In genomic region chr14:31026395-31027096, GRCh38 we compare ENCODE assay signal across 1 cellular context.
A peak's percentile ranks its signal among the peaks of the same experiment; 100 is the strongest.
TF ChIP-seq lines count a peak whose summit lies in the region.

No MANE protein-coding gene starts in this region.

TF ChIP-seq in HepG2, 621 proteins besides CTCF, POLR2A, EP300 and RAD21 (continued from another document and continues in another):
- TF ChIP-seq, protein P1, sequence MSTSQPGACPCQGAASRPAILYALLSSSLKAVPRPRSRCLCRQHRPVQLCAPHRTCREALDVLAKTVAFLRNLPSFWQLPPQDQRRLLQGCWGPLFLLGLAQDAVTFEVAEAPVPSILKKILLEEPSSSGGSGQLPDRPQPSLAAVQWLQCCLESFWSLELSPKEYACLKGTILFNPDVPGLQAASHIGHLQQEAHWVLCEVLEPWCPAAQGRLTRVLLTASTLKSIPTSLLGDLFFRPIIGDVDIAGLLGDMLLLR (CRISPR knock-in tag; IDR thresholded peaks at IDR 0.05): 0 out of 2 replicates have a peak, but pooled peaks have one; percentile 10
- TF ChIP-seq HOXA7 (CRISPR knock-in tag; IDR thresholded peaks at IDR 0.05): no peak
- TF ChIP-seq ZNF556 (CRISPR knock-in tag; IDR thresholded peaks at IDR 0.05; ENCODE audit: borderline replicate concordance): no peak; the same call in 1 of the 2 replicates
- no peak for TF ChIP-seq ZNF432 (CRISPR knock-in tag; IDR thresholded peaks at IDR 0.05; ENCODE audit: borderline replicate concordance)
- TF ChIP-seq MBNL3 (CRISPR knock-in tag; conservative IDR thresholded peaks at IDR 0.05): no peak
- no peak for TF ChIP-seq LBX2 (CRISPR knock-in tag; IDR thresholded peaks at IDR 0.05; ENCODE audit: borderline replicate concordance)
- TF ChIP-seq ZNF614 (CRISPR knock-in tag; IDR thresholded peaks at IDR 0.05; ENCODE audit: borderline replicate concordance): peak; percentile 48; the same call in 1 of the 2 replicates
- TF ChIP-seq ATF1 (CRISPR knock-in tag; IDR thresholded peaks at IDR 0.05): no peak
- TF ChIP-seq FOXO1 (CRISPR knock-in tag; IDR thresholded peaks at IDR 0.05): no peak; the same call in 1 of the 2 replicates
- peak; percentile 0 to 6; a peak in 1 of 4 replicates for TF ChIP-seq MAFK (conservative IDR thresholded peaks at IDR 0.05 in 1 of 2, IDR thresholded peaks at IDR 0.05 in 1 of 2; ENCODE audit: low read length in 2 of 2)
- TF ChIP-seq SALL2 (CRISPR knock-in tag; IDR thresholded peaks at IDR 0.05): no peak
- peak; percentile 94 for TF ChIP-seq ZNF768 (CRISPR knock-in tag; IDR thresholded peaks at IDR 0.05)
- TF ChIP-seq RNF2 (conservative IDR thresholded peaks at IDR 0.05; ENCODE audit: low read depth): 0 out of 2 replicates have a peak, but pooled peaks have one; percentile 23
- no peak for TF ChIP-seq U2AF2 (IDR thresholded peaks at IDR 0.05; ENCODE audit: low read depth, low read length)
- TF ChIP-seq ZSCAN25 (CRISPR knock-in tag; IDR thresholded peaks at IDR 0.05): 0 out of 2 replicates have a peak, but pooled peaks have one; percentile 66
- TF ChIP-seq ATAD3A (CRISPR knock-in tag; IDR thresholded peaks at IDR 0.05): 0 out of 2 replicates have a peak, but pooled peaks have one; percentile 51
- peak; percentile 78 for TF ChIP-seq ZNF790 (CRISPR knock-in tag; IDR thresholded peaks at IDR 0.05; ENCODE audit: borderline replicate concordance)
- TF ChIP-seq ZNF205 (CRISPR knock-in tag; IDR thresholded peaks at IDR 0.05): peak; percentile 83; the same call in 1 of the 2 replicates
- peak; percentile 82; the same call in 1 of the 2 replicates for TF ChIP-seq ZNF350 (CRISPR knock-in tag; IDR thresholded peaks at IDR 0.05; ENCODE audit: borderline replicate concordance, low read depth)
- TF ChIP-seq, protein P2, sequence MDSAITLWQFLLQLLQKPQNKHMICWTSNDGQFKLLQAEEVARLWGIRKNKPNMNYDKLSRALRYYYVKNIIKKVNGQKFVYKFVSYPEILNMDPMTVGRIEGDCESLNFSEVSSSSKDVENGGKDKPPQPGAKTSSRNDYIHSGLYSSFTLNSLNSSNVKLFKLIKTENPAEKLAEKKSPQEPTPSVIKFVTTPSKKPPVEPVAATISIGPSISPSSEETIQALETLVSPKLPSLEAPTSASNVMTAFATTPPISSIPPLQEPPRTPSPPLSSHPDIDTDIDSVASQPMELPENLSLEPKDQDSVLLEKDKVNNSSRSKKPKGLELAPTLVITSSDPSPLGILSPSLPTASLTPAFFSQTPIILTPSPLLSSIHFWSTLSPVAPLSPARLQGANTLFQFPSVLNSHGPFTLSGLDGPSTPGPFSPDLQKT (CRISPR knock-in tag; IDR thresholded peaks at IDR 0.05; ENCODE audit: borderline replicate concordance): no peak
- TF ChIP-seq HHEX (CRISPR knock-in tag; IDR thresholded peaks at IDR 0.05): peak; percentile 57; the same call in 1 of the 2 replicates
- TF ChIP-seq ZNF446 (CRISPR knock-in tag; IDR thresholded peaks at IDR 0.05): no peak
- TF ChIP-seq GLI4 (CRISPR knock-in tag; IDR thresholded peaks at IDR 0.05; ENCODE audit: borderline replicate concordance): no peak; the same call in 1 of the 2 replicates
- no peak for TF ChIP-seq ZNF720 (CRISPR knock-in tag; IDR thresholded peaks at IDR 0.05)
- no peak for TF ChIP-seq RBAK (CRISPR knock-in tag; IDR thresholded peaks at IDR 0.05)
- peak; percentile 79 for TF ChIP-seq HDAC1 (CRISPR knock-in tag; IDR thresholded peaks at IDR 0.05)
- TF ChIP-seq CEBPB (IDR thresholded peaks at IDR 0.05; ENCODE audit: borderline replicate concordance, low read depth, low read length): no peak
- TF ChIP-seq ZBED4 (CRISPR knock-in tag; IDR thresholded peaks at IDR 0.05; ENCODE audit: borderline replicate concordance): peak; percentile 82
- TF ChIP-seq ZNF468 (CRISPR knock-in tag; IDR thresholded peaks at IDR 0.05): no peak
- TF ChIP-seq ZNF30 (CRISPR knock-in tag; IDR thresholded peaks at IDR 0.05): no peak
- TF ChIP-seq, protein P3, sequence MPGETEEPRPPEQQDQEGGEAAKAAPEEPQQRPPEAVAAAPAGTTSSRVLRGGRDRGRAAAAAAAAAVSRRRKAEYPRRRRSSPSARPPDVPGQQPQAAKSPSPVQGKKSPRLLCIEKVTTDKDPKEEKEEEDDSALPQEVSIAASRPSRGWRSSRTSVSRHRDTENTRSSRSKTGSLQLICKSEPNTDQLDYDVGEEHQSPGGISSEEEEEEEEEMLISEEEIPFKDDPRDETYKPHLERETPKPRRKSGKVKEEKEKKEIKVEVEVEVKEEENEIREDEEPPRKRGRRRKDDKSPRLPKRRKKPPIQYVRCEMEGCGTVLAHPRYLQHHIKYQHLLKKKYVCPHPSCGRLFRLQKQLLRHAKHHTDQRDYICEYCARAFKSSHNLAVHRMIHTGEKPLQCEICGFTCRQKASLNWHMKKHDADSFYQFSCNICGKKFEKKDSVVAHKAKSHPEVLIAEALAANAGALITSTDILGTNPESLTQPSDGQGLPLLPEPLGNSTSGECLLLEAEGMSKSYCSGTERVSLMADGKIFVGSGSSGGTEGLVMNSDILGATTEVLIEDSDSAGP (CRISPR knock-in tag; IDR thresholded peaks at IDR 0.05; ENCODE audit: borderline replicate concordance): peak; percentile 74
- TF ChIP-seq ZBTB1 (CRISPR knock-in tag; IDR thresholded peaks at IDR 0.05; ENCODE audit: borderline replicate concordance): peak; percentile 60; the same call in 1 of the 2 replicates
- peak; percentile 57; the same call in 1 of the 2 replicates for TF ChIP-seq ZSCAN31 (CRISPR knock-in tag; IDR thresholded peaks at IDR 0.05; ENCODE audit: low read depth)
- TF ChIP-seq, protein P4, sequence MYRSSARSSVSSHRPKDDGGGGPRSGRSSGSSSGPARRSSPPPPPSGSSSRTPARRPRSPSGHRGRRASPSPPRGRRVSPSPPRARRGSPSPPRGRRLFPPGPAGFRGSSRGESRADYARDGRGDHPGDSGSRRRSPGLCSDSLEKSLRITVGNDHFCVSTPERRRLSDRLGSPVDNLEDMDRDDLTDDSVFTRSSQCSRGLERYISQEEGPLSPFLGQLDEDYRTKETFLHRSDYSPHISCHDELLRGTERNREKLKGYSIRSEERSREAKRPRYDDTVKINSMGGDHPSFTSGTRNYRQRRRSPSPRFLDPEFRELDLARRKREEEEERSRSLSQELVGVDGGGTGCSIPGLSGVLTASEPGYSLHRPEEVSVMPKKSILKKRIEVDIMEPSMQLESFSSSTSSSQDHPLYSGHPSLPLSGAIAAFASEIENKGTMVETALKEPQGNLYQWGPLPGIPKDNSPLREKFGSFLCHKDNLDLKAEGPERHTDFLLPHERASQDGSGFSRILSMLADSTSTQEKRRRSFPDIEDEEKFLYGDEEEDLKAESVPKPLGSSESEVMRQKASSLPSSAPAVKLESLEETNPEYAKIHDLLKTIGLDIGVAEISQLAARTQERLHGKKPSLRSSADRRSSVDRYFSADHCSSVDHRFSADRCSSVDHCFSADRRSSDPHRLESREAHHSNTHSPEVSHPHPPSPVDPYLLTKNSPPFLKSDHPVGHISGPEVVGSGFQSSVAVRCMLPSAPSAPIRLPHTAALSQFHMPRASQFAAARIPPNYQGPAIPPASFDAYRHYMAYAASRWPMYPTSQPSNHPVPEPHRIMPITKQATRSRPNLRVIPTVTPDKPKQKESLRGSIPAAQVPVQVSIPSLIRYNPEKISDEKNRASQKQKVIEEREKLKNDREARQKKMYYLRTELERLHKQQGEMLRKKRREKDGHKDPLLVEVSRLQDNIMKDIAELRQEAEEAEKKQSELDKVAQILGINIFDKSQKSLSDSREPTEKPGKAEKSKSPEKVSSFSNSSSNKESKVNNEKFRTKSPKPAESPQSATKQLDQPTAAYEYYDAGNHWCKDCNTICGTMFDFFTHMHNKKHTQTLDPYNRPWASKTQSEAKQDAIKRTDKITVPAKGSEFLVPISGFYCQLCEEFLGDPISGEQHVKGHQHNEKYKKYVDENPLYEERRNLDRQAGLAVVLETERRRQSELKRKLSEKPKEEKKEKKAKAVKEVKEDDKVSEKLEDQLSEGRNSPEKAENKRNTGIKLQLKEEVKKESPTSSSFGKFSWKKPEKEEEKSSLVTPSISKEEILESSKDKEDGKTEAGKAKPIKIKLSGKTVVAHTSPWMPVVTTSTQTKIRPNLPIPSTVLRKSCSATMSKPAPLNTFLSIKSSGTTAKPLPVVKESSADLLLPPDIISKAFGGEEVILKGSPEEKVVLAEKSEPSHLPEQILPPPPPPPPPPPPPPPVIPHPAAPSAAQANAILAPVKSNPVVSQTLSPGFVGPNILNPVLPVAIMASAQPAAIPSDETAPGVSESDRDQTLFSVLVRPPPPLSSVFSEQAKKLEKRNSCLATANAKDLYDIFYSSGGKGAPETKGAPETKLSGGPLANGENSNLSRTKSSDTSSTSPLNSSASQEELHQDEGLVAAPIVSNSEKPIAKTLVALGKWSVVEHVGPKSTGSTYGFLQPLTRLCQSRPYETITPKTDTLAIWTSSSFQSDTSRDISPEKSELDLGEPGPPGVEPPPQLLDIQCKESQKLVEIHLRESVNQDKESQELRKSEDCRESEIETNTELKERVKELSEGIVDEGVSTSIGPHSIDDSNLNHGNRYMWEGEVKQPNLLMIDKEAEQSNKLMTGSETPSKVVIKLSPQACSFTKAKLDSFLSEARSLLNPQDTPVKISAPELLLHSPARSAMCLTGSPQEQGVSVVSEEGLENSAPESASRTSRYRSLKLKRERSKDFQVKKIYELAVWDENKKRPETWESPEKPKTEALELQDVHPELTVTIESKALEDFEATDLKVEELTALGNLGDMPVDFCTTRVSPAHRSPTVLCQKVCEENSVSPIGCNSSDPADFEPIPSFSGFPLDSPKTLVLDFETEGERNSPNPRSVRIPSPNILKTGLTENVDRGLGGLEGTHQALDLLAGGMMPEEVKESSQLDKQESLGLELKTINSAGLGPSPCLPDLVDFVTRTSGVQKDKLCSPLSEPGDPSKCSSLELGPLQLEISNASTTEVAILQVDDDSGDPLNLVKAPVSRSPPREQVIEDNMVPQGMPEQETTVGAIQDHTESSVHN (CRISPR knock-in tag; IDR thresholded peaks at IDR 0.05): peak; percentile 82; the same call in 1 of the 2 replicates
- TF ChIP-seq, protein P5, sequence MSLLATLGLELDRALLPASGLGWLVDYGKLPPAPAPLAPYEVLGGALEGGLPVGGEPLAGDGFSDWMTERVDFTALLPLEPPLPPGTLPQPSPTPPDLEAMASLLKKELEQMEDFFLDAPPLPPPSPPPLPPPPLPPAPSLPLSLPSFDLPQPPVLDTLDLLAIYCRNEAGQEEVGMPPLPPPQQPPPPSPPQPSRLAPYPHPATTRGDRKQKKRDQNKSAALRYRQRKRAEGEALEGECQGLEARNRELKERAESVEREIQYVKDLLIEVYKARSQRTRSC (CRISPR knock-in tag; IDR thresholded peaks at IDR 0.05; ENCODE audit: low read depth): peak; percentile 57; the same call in 1 of the 2 replicates
- peak; percentile 68 for TF ChIP-seq GMEB2 (CRISPR knock-in tag; IDR thresholded peaks at IDR 0.05; ENCODE audit: low read depth)
- peak; percentile 66 for TF ChIP-seq NFYB (CRISPR knock-in tag; IDR thresholded peaks at IDR 0.05)
- TF ChIP-seq SMC3 (IDR thresholded peaks at IDR 0.05; ENCODE audit: low read length): no peak
- TF ChIP-seq, protein P6, sequence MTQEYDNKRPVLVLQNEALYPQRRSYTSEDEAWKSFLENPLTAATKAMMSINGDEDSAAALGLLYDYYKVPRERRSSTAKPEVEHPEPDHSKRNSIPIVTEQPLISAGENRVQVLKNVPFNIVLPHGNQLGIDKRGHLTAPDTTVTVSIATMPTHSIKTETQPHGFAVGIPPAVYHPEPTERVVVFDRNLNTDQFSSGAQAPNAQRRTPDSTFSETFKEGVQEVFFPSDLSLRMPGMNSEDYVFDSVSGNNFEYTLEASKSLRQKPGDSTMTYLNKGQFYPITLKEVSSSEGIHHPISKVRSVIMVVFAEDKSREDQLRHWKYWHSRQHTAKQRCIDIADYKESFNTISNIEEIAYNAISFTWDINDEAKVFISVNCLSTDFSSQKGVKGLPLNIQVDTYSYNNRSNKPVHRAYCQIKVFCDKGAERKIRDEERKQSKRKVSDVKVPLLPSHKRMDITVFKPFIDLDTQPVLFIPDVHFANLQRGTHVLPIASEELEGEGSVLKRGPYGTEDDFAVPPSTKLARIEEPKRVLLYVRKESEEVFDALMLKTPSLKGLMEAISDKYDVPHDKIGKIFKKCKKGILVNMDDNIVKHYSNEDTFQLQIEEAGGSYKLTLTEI (CRISPR knock-in tag; conservative IDR thresholded peaks at IDR 0.05): no peak
- no peak for TF ChIP-seq CC2D1A (CRISPR knock-in tag; IDR thresholded peaks at IDR 0.05)
- no peak for TF ChIP-seq ONECUT2 (CRISPR knock-in tag; IDR thresholded peaks at IDR 0.05)
- TF ChIP-seq ZMAT5 (CRISPR knock-in tag; IDR thresholded peaks at IDR 0.05; ENCODE audit: borderline replicate concordance, low read depth): no peak
